Comparison of ENCODE assay signal across 9 cellular contexts in the genomic region with DNA sequence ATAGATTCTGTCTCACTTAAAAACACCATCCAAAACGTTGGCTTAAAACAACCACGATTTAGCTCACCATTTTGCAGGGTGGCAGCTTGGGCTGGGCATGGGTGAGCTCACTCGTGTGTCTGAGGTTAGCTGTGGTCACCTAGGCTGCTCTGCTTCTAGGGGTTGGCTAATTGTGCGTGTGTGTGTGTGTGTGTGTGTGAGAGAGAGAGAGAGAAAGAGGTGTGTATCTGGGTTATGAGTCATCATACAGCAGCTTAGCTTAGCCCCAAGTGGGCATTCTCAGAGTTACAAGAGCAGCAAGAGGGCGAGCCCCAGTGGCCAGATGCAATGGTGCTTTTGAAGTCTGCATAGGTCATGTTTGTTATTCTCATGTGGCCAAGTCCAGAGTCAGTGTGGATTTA. TPM values are rescaled to one million over a fixed set of nuclear protein-coding genes. Genes with fewer than 3 reads are reported as not detected.
A peak's percentile ranks its signal among the peaks of the same experiment; 100 is the strongest.
DNase-seq lines count a peak whose midpoint lies in the region; ATAC-seq and TF ChIP-seq lines count a peak whose summit lies in the region.
"Had no signal": no experiment of that assay in that cellular context is flagged by ENCODE, and none has a peak within 500 bp of the region (broad histone marks: within the 10 kb centered on the region; RNA-seq: fewer than 3 reads in every experiment).

No MANE protein-coding gene starts in this region.

- no peak overlapping the region for H2AFZ ChIP-seq in KMS-11 (ENCODE audit: low read depth)

- peaks cover 67% of the 10 kb centered on the region for H3K4me1 Mint-ChIP-seq in activated B cell treated with CpG ODN at 0.5 μM for 24 hours

- H3K9me3 Mint-ChIP-seq in activated B cell treated with CpG ODN at 0.5 μM for 24 hours: no peaks in the 10 kb centered on the region

- H3K4me1 ChIP-seq in KMS-11 (ENCODE audit: low read depth, poor library complexity, severe bottlenecking) (peaks cover 69% of the 10 kb centered on the region), suprapubic skin (peaks cover 21% of the 10 kb centered on the region)

- POLR2A ChIA-PET in activated B cell treated with CpG ODN at 0.5 μM for 24 hours (lab: Charles Lee): no interaction called here

- no peaks in the 10 kb centered on the region for H4K20me1 ChIP-seq in KMS-11 (ENCODE audit: insufficient read depth)

- TF ChIP-seq POLR2A in erythroblast (IDR thresholded peaks at IDR 0.05; ENCODE audit: low read length) (no peak), suprapubic skin (IDR thresholded peaks at IDR 0.05) (no peak)

- intact Hi-C loops in activated B cell treated with CpG ODN at 0.5 μM for 24 hours (cut with micrococcal nuclease): no loop called here

- peak overlapping the region; percentile 47; the same call in 1 of the 2 replicates for H3K27ac ChIP-seq in KMS-11
- H3K27ac ChIP-seq in suprapubic skin: no peak overlapping the region

- no peak for TF ChIP-seq EP300 in suprapubic skin (IDR thresholded peaks at IDR 0.05)

- H3K27me3 Mint-ChIP-seq in activated B cell treated with CpG ODN at 0.5 μM for 24 hours: no peaks in the 10 kb centered on the region

- CTCF ChIA-PET in activated B cell treated with CpG ODN at 0.5 μM for 24 hours (lab: Charles Lee): interaction anchor here (0.6 kb wide), 1 partner anchor 841 kb away, joined by 4 read pairs; no protein-coding TSS in a partner anchor

- 85% methylated on average over 5 of the region's 5 CpGs for WGBS in suprapubic skin

- peak overlapping the region; percentile 54 for H3K27ac Mint-ChIP-seq in activated B cell treated with CpG ODN at 0.5 μM for 24 hours

- H3K9me3 ChIP-seq in suprapubic skin: no peaks in the 10 kb centered on the region

- H3K4me3 ChIP-seq in KMS-11 (IDR thresholded peaks at IDR 0.05; ENCODE audit: insufficient read depth, low read depth, low read length) (no peak overlapping the region), suprapubic skin (no peak overlapping the region)

- H3K27me3 ChIP-seq in KMS-11 (ENCODE audit: insufficient read depth, low read depth) (no peaks in the 10 kb centered on the region), suprapubic skin (no peaks in the 10 kb centered on the region)

- no peak overlapping the region for H3K9ac ChIP-seq in KMS-11

- H3K36me3 ChIP-seq in KMS-11 (ENCODE audit: insufficient read depth) (no peaks in the 10 kb centered on the region), suprapubic skin (no peaks in the 10 kb centered on the region)

- DNase-seq in activated B cell treated with CpG ODN at 0.5 μM for 24 hours: no peak
- peak; percentile 31 to 43 for DNase-seq in erythroblast (lab: John Stamatoyannopoulos, UW)
- peak; percentile 17 to 25 for DNase-seq in stimulated activated CD4-positive, alpha-beta T cell treated with anti-CD3 and anti-CD28 coated beads, Interleukin-2, amount 100 ng/mL, for 48 hours
- DNase-seq in suprapubic skin (ENCODE audit: low spot score in 2 of 2): no peak
- no peak for DNase-seq in effector CD8-positive, alpha-beta T cell (lab: John Stamatoyannopoulos, UW)

- H3K79me2 ChIP-seq in KMS-11 (ENCODE audit: insufficient read depth, low read depth): peaks cover 11% of the 10 kb centered on the region

- ATAC-seq in GM21825 (IDR thresholded peaks at IDR 0.05; ENCODE audit: unreplicated experiment) (peak; percentile 80), activated B cell treated with CpG ODN at 0.5 μM for 24 hours (ENCODE audit: low read depth) (peak; percentile 47)

- H3K4me3 Mint-ChIP-seq in activated B cell treated with CpG ODN at 0.5 μM for 24 hours: no peak overlapping the region

- TF ChIP-seq CTCF in GM12873 (IDR thresholded peaks at IDR 0.05; ENCODE audit: insufficient read depth, low read depth, low read length, missing control alignments): peak; percentile 83
- no peak for TF ChIP-seq CTCF in KMS-11 (conservative IDR thresholded peaks at IDR 0.05; ENCODE audit: low read depth, low read length)
- no peak for TF ChIP-seq CTCF in activated B cell treated with CpG ODN at 0.5 μM for 24 hours (IDR thresholded peaks at IDR 0.05)
- TF ChIP-seq CTCF in suprapubic skin (IDR thresholded peaks at IDR 0.05): no peak

- H3K36me3 Mint-ChIP-seq in activated B cell treated with CpG ODN at 0.5 μM for 24 hours (ENCODE audit: low read depth): peaks cover 10% of the 10 kb centered on the region

- peak overlapping the region; percentile 64 for H3K4me2 ChIP-seq in KMS-11

RNA-seq across cellular contexts. Expression of a gene that starts 6.0 kb away (rescaled TPM):
- total RNA-seq in activated B cell treated with CpG ODN at 0.5 μM for 24 hours: 16.1 and 17.6 TPM in 2 replicates
- 10 to 100 TPM in 2 of 4 donors, 1 to 10 TPM in 2; 9.1 to 19.0 (median 13.5) TPM for total RNA-seq in suprapubic skin

RNA-seq across cellular contexts. Expression of a gene that starts 35.5 kb away (rescaled TPM):
- total RNA-seq in activated B cell treated with CpG ODN at 0.5 μM for 24 hours (2.6 and 4.7 TPM in 2 replicates), suprapubic skin (not detected)
- total RNA-seq: dermis microvascular lymphatic vessel endothelial cell had no signal

Comparison
In these comparisons a context has a peak if more than half of its experiments do, and no peak if none do; other contexts are left out.
1. DNase-seq: peak in erythroblast (2 of 2) and stimulated activated CD4-positive, alpha-beta T cell treated with anti-CD3 and anti-CD28 coated beads, Interleukin-2, amount 100 ng/mL, for 48 hours (2 of 2); none in activated B cell treated with CpG ODN at 0.5 μM for 24 hours (single experiment), suprapubic skin (0 of 2) and effector CD8-positive, alpha-beta T cell (single experiment).